Comparison of ENCODE assay signal across 8 cellular contexts in the genomic region with DNA sequence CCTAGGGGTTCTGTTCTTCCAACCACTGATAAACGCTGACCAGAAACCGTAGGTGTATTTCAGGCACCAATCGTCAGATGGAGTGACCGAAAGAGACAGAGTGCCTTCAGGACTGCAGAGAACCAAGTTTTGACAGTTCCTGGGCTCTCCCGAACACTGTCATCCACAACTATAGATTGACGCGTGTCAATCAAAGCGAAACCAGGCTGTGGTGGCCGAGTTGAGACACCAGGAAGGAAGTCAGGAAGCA. TPM values are rescaled to one million over a fixed set of nuclear protein-coding genes. Genes with fewer than 3 reads are reported as not detected.
A peak's percentile ranks its signal among the peaks of the same experiment; 100 is the strongest.
DNase-seq lines count a peak whose midpoint lies in the region; ATAC-seq and TF ChIP-seq lines count a peak whose summit lies in the region.

No MANE protein-coding gene starts in this region.

- peaks cover 5% of the 10 kb centered on the region for H3K4me1 ChIP-seq in right cardiac atrium (ENCODE audit: control insufficient read depth, insufficient read depth, low read length)

- H3K27me3 ChIP-seq in WERI-Rb-1 (ENCODE audit: insufficient read depth, low read depth, severe bottlenecking) (no peaks in the 10 kb centered on the region), right cardiac atrium (ENCODE audit: control insufficient read depth, insufficient read depth) (no peaks in the 10 kb centered on the region)

- intact Hi-C loops in activated CD4-positive, alpha-beta T cell treated with anti-CD3 and anti-CD28 coated beads, Interleukin-2, amount 10 ng/mL, durations not matched to agents 24 days and 14 days (cut with micrococcal nuclease) = loop anchor here (1.0 to 2.0 kb wide), 8 partner anchors 12 to 102 kb away; a partner anchor contains a TSS
- intact Hi-C loops in right cardiac atrium (cut with DNase I) = loop anchor here in 3 of 4 donors (2.0 to 10.0 kb wide), 2 partner anchors 36 to 98 kb away; a partner anchor contains a TSS

- no peak for TF ChIP-seq CTCF in WERI-Rb-1 (IDR thresholded peaks at IDR 0.05; ENCODE audit: low read depth, low read length)

- no peaks in the 10 kb centered on the region for H3K9me3 Mint-ChIP-seq in activated CD4-positive, alpha-beta T cell treated with anti-CD3 and anti-CD28 coated beads, Interleukin-2, amount 10 ng/mL, durations not matched to agents 24 days and 14 days
- peaks cover 0 to 3% of the 10 kb centered on the region in 2 donors for H3K9me3 Mint-ChIP-seq in stimulated activated naive B cell treated with anti-CD40 and anti-IgM and Interleukin-4, amounts not matched to agents 10 μg/mL and 1 μg/mL and 100 μg/mL, for 72 hours

- H3K9me3 ChIP-seq in WERI-Rb-1 (ENCODE audit: severe bottlenecking) (no peaks in the 10 kb centered on the region), right cardiac atrium (ENCODE audit: control insufficient read depth, low read length) (no peaks in the 10 kb centered on the region)

- H3K4me1 Mint-ChIP-seq in activated CD4-positive, alpha-beta T cell treated with anti-CD3 and anti-CD28 coated beads, Interleukin-2, amount 10 ng/mL, durations not matched to agents 24 days and 14 days = peaks cover 57% of the 10 kb centered on the region
- peaks cover 48 to 55% of the 10 kb centered on the region in 2 donors for H3K4me1 Mint-ChIP-seq in stimulated activated naive B cell treated with anti-CD40 and anti-IgM and Interleukin-4, amounts not matched to agents 10 μg/mL and 1 μg/mL and 100 μg/mL, for 72 hours

- under 1% methylated on average over 9 of the region's 9 CpGs for WGBS in right cardiac atrium

- ATAC-seq in HG02943 (IDR thresholded peaks at IDR 0.05; ENCODE audit: low read depth, unreplicated experiment) = peak; percentile 19
- ATAC-seq in right cardiac atrium = no peak
- ATAC-seq in stimulated activated naive B cell treated with anti-CD40 and anti-IgM and Interleukin-4, amounts not matched to agents 10 μg/mL and 1 μg/mL and 100 μg/mL, for 72 hours (replicated peaks) = peak; percentile 35 to 49

- peak overlapping the region; percentile 93 for H3K27ac Mint-ChIP-seq in activated CD4-positive, alpha-beta T cell treated with anti-CD3 and anti-CD28 coated beads, Interleukin-2, amount 10 ng/mL, durations not matched to agents 24 days and 14 days
- H3K27ac Mint-ChIP-seq in stimulated activated naive B cell treated with anti-CD40 and anti-IgM and Interleukin-4, amounts not matched to agents 10 μg/mL and 1 μg/mL and 100 μg/mL, for 72 hours = peak overlapping the region; percentile 100

- H3K4me3 ChIP-seq in WERI-Rb-1 (ENCODE audit: low read depth, low read length) (peak overlapping the region; percentile 77), right cardiac atrium (ENCODE audit: low read length) (peak overlapping the region; percentile 73)

- peak overlapping the region; percentile 98 for H3K4me3 Mint-ChIP-seq in activated CD4-positive, alpha-beta T cell treated with anti-CD3 and anti-CD28 coated beads, Interleukin-2, amount 10 ng/mL, durations not matched to agents 24 days and 14 days
- H3K4me3 Mint-ChIP-seq in stimulated activated naive B cell treated with anti-CD40 and anti-IgM and Interleukin-4, amounts not matched to agents 10 μg/mL and 1 μg/mL and 100 μg/mL, for 72 hours = peak overlapping the region; percentile 89 to 99

- peaks cover 7% of the 10 kb centered on the region for H3K27me3 Mint-ChIP-seq in activated CD4-positive, alpha-beta T cell treated with anti-CD3 and anti-CD28 coated beads, Interleukin-2, amount 10 ng/mL, durations not matched to agents 24 days and 14 days
- H3K27me3 Mint-ChIP-seq in stimulated activated naive B cell treated with anti-CD40 and anti-IgM and Interleukin-4, amounts not matched to agents 10 μg/mL and 1 μg/mL and 100 μg/mL, for 72 hours = peaks cover 12 to 27% of the 10 kb centered on the region in 2 donors

- H3K27ac ChIP-seq in WERI-Rb-1 (peak overlapping the region; percentile 88), right cardiac atrium (ENCODE audit: low read length) (peak overlapping the region; percentile 99)

- H3K36me3 ChIP-seq in WERI-Rb-1 = peaks cover 8% of the 10 kb centered on the region

- H3K36me3 Mint-ChIP-seq in activated CD4-positive, alpha-beta T cell treated with anti-CD3 and anti-CD28 coated beads, Interleukin-2, amount 10 ng/mL, durations not matched to agents 24 days and 14 days (ENCODE audit: low read depth) = peaks cover 22% of the 10 kb centered on the region
- H3K36me3 Mint-ChIP-seq in stimulated activated naive B cell treated with anti-CD40 and anti-IgM and Interleukin-4, amounts not matched to agents 10 μg/mL and 1 μg/mL and 100 μg/mL, for 72 hours = peaks cover 28 to 45% of the 10 kb centered on the region in 2 donors

- DNase-seq in activated CD4-positive, alpha-beta T cell treated with anti-CD3 and anti-CD28 coated beads, Interleukin-2, amount 10 ng/mL, durations not matched to agents 24 days and 14 days = no peak
- DNase-seq in activated CD4-positive, alpha-beta T cell treated with anti-CD3 and anti-CD28 coated beads, Interleukin-2, amount 50 U/mL, for 48 hours = no peak
- no peak for DNase-seq in WERI-Rb-1
- no peak for DNase-seq in right cardiac atrium
- no peak for DNase-seq in stimulated activated naive B cell treated with anti-CD40 and anti-IgM and Interleukin-4, amounts not matched to agents 10 μg/mL and 1 μg/mL and 100 μg/mL, for 72 hours
- DNase-seq in cerebellar cortex (ENCODE audit: low spot score) = no peak
- DNase-seq in stimulated activated naive CD4-positive, alpha-beta T cell treated with Interleukin-2 at 50 U/mL for 16 hours (lab: John Stamatoyannopoulos, UW) = no peak

RNA-seq across cellular contexts. Expression of a gene that starts 11.9 kb away (rescaled TPM):
- total RNA-seq in activated CD4-positive, alpha-beta T cell treated with anti-CD3 and anti-CD28 coated beads, Interleukin-2, amount 10 ng/mL, durations not matched to agents 24 days and 14 days = 92.3 and 101 TPM in 2 replicates
- 1 to 10 TPM in 2 of 4 donors, not detected in 2; 1.1 to 1.3 TPM for total RNA-seq in right cardiac atrium
- 0.45 TPM for polyA plus RNA-seq in right cardiac atrium

RNA-seq across cellular contexts. Expression of a gene that starts 25.6 kb away (rescaled TPM):
- 75.0 and 78.7 TPM in 2 replicates for total RNA-seq in activated CD4-positive, alpha-beta T cell treated with anti-CD3 and anti-CD28 coated beads, Interleukin-2, amount 10 ng/mL, durations not matched to agents 24 days and 14 days
- 10 to 100 TPM; 12.8 to 21.1 (median 17.2) TPM for total RNA-seq in right cardiac atrium
- 12.4 TPM for polyA plus RNA-seq in right cardiac atrium

RNA-seq across cellular contexts. Expression of a gene that starts 26.8 kb away (rescaled TPM):
- total RNA-seq in activated CD4-positive, alpha-beta T cell treated with anti-CD3 and anti-CD28 coated beads, Interleukin-2, amount 10 ng/mL, durations not matched to agents 24 days and 14 days = 208 and 211 TPM in 2 replicates
- 10 to 100 TPM; 12.4 to 19.7 (median 15.7) TPM for total RNA-seq in right cardiac atrium
- polyA plus RNA-seq in right cardiac atrium = 7.5 TPM

RNA-seq across cellular contexts. Expression of a gene that starts 32.3 kb away (rescaled TPM):
- 4.7 and 5.7 TPM in 2 replicates for total RNA-seq in activated CD4-positive, alpha-beta T cell treated with anti-CD3 and anti-CD28 coated beads, Interleukin-2, amount 10 ng/mL, durations not matched to agents 24 days and 14 days
- total RNA-seq in right cardiac atrium = 1 to 10 TPM; 7.0 to 9.9 (median 9.6) TPM
- 7.3 TPM for polyA plus RNA-seq in right cardiac atrium

RNA-seq across cellular contexts. Expression of a gene that starts 46.1 kb away (rescaled TPM):
- total RNA-seq in activated CD4-positive, alpha-beta T cell treated with anti-CD3 and anti-CD28 coated beads, Interleukin-2, amount 10 ng/mL, durations not matched to agents 24 days and 14 days = 20.9 and 21.4 TPM in 2 replicates
- 10 to 100 TPM in 2 of 4 donors, 1 to 10 TPM in 2; 7.1 to 11.4 (median 9.2) TPM for total RNA-seq in right cardiac atrium
- polyA plus RNA-seq in right cardiac atrium = 7.2 TPM

Comparison
In these comparisons a context has a peak if more than half of its experiments do, and no peak if none do; other contexts are left out.
1. ATAC-seq: peak in HG02943 (single experiment) and stimulated activated naive B cell treated with anti-CD40 and anti-IgM and Interleukin-4, amounts not matched to agents 10 μg/mL and 1 μg/mL and 100 μg/mL, for 72 hours (2 of 2); none in right cardiac atrium (0 of 2).
2. RNA of a gene that starts 11.9 kb away (total RNA-seq): 92.3 to 101 TPM in activated CD4-positive, alpha-beta T cell treated with anti-CD3 and anti-CD28 coated beads, Interleukin-2, amount 10 ng/mL, durations not matched to agents 24 days and 14 days; 1.1 to 1.3 TPM in right cardiac atrium; every median in the first group is over 10 times any median in the second.
3. RNA of a gene that starts 26.8 kb away (total RNA-seq): 208 to 211 TPM in activated CD4-positive, alpha-beta T cell treated with anti-CD3 and anti-CD28 coated beads, Interleukin-2, amount 10 ng/mL, durations not matched to agents 24 days and 14 days; 12.4 to 19.7 TPM in right cardiac atrium; every median in the first group is over 10 times any median in the second.